ENCODE assay signal across 8 cellular contexts in the genomic region with DNA sequence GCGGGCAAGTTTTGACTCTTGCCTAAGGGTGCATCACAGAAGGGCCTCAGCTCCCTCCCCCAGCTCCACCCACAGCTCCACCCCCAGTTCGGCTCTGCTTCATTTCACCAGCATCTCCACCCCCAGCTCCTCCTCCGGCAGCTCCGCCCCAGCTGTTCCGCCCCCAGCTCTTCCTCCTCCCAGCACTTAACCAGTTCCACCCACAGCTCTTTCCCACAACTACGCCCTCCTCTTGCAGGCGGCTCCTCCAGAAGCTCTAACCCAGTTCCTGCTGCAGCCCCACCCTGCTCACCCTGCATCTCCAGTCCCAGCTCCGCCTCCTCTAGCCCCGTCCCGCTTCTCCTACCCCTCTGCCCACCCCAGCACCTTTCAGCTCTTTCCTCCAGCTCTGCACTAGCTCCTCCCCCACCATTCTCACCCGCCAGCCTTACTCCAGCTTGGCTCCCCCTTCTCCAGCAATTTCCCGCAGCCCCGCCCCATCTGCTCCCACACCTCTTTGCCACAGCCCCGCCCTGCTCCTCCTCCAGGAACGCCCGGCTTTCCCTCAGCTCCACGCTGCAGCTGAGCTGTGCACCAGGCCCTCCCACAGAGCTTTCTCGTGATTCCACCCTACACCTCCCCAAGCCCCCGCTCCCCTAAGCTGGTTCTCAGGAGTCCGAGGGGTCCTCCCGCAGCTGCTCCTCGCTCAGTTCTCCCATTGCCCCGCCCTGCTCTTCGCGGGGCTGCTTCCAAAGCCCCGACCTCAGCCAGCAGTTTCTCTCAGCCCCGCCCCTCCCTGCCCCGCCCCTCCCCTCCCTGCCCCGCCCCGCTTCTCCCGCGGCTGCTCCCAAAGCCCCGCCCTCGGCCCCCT. TPM values are rescaled to one million over a fixed set of nuclear protein-coding genes. Genes with fewer than 3 reads are reported as not detected.
A peak's percentile ranks its signal among the peaks of the same experiment; 100 is the strongest.
DNase-seq lines count a peak whose midpoint lies in the region; ATAC-seq and TF ChIP-seq lines count a peak whose summit lies in the region.

No MANE protein-coding gene starts in this region.

- H3K36me3 ChIP-seq in kidney epithelial cell (ENCODE audit: control insufficient read depth, insufficient read depth, low read length): no peaks in the 10 kb centered on the region

- no peaks in the 10 kb centered on the region for H3K9me3 Mint-ChIP-seq in central memory CD8-positive, alpha-beta T cell

- H3K4me1 Mint-ChIP-seq in central memory CD8-positive, alpha-beta T cell: no peaks in the 10 kb centered on the region

- peak overlapping the region; percentile 71 for H3K4me3 Mint-ChIP-seq in central memory CD8-positive, alpha-beta T cell

- ATAC-seq in GM19025 (IDR thresholded peaks at IDR 0.05; ENCODE audit: low read depth, unreplicated experiment) (peak; percentile 31), HG03280 (IDR thresholded peaks at IDR 0.05; ENCODE audit: unreplicated experiment) (peak; percentile 46)
- ATAC-seq in activated CD4-positive, CD25-positive, alpha-beta regulatory T cell treated with anti-CD3 and anti-CD28 coated beads, Interleukin-2, amount 50 U/mL, for 24 hours: peak; percentile 44 to 55
- ATAC-seq in central memory CD8-positive, alpha-beta T cell (replicated peaks; ENCODE audit: extremely low read depth, poor library complexity, severe bottlenecking): peak; percentile 42

- peak; percentile 74 for DNase-seq in AG08396 (ENCODE audit: low spot score)
- peak; percentile 67 to 93 for DNase-seq in NCI-H446 (lab: John Stamatoyannopoulos, UW)
- DNase-seq in central memory CD8-positive, alpha-beta T cell (ENCODE audit: low spot score in 2 of 2): peak; percentile 78 to 84
- peak; percentile 77 for DNase-seq in kidney epithelial cell (ENCODE audit: low read depth)
- peak; percentile 71 to 76 for DNase-seq in stimulated activated CD4-positive, alpha-beta T cell treated with anti-CD3 and anti-CD28 coated beads, Interleukin-15, amount 100 ng/mL, for 48 hours (ENCODE audit: low read depth in 2 of 2)

- H3K27me3 ChIP-seq in kidney epithelial cell (ENCODE audit: control insufficient read depth, insufficient read depth, low read length): no peaks in the 10 kb centered on the region

- H3K36me3 Mint-ChIP-seq in central memory CD8-positive, alpha-beta T cell (ENCODE audit: insufficient read depth): peaks cover 15% of the 10 kb centered on the region

- H3K27ac Mint-ChIP-seq in central memory CD8-positive, alpha-beta T cell (ENCODE audit: low read depth): peak overlapping the region; percentile 98

- peak overlapping the region; percentile 50 for H3K4me3 ChIP-seq in kidney epithelial cell (ENCODE audit: low read depth, low read length)

- no peak for TF ChIP-seq CTCF in kidney epithelial cell (IDR thresholded peaks at IDR 0.05; ENCODE audit: insufficient read depth, low read length, poor library complexity, severe bottlenecking)

- H3K27me3 Mint-ChIP-seq in central memory CD8-positive, alpha-beta T cell: no peaks in the 10 kb centered on the region

RNA-seq across cellular contexts. Expression of a gene that starts 1.3 kb away (rescaled TPM):
- 7.9 and 11.2 TPM in 2 replicates for total RNA-seq in kidney epithelial cell

RNA-seq across cellular contexts. Expression of a gene that starts 10.2 kb away (rescaled TPM):
- total RNA-seq in kidney epithelial cell: not detected in 2 replicates

RNA-seq across cellular contexts. Expression of a gene that starts 34.4 kb away (rescaled TPM):
- total RNA-seq in kidney epithelial cell: 50.1 and 62.0 TPM in 2 replicates

RNA-seq across cellular contexts. Expression of a gene that starts 47.8 kb away (rescaled TPM):
- 0.17 TPM in 1 of 2 replicates, not detected in the other for total RNA-seq in kidney epithelial cell

RNA-seq across cellular contexts. Expression of a gene that starts 55.6 kb away (rescaled TPM):
- total RNA-seq in kidney epithelial cell: 0.17 TPM in 1 of 2 replicates, not detected in the other

Comparison
In these comparisons a context has a peak if more than half of its experiments do, and no peak if none do; other contexts are left out.
1. Peak in every context shown above with its lines: DNase-seq, ATAC-seq and H3K4me3 ChIP-seq.